8 cellular contexts compared by ENCODE assay signal in genomic region chr1:145475369-145475915, GRCh38. TPM values are rescaled to one million over a fixed set of nuclear protein-coding genes. Genes with fewer than 3 reads are reported as not detected.
A peak's percentile ranks its signal among the peaks of the same experiment; 100 is the strongest.
DNase-seq lines count a peak whose midpoint lies in the region; TF ChIP-seq lines count a peak whose summit lies in the region.
"Not testable (repeated sequence)": the region's sequence is repeated elsewhere in the genome, so short reads cannot be mapped to it uniquely, and the experiment has no call there.

No MANE protein-coding gene starts in this region.

- not testable (repeated sequence) for H3K79me2 ChIP-seq in neural cell (replicated peaks; ENCODE audit: insufficient read depth, low read length)

- H3K4me2 ChIP-seq in neural cell (ENCODE audit: low read length), result not testable (repeated sequence)

- CTCF ChIA-PET in activated CD4-positive, alpha-beta memory T cell treated with anti-CD3 and anti-CD28 coated beads for 36 hours (lab: Charles Lee), result not testable (repeated sequence)

- TF ChIP-seq EP300 in neural cell (conservative IDR thresholded peaks at IDR 0.05; ENCODE audit: poor library complexity, severe bottlenecking), result not testable (repeated sequence)

- H3K27ac ChIP-seq in HUES64 (ENCODE audit: low read depth, low read length); iPS-18a (ENCODE audit: low read length); neural cell (ENCODE audit: low read length): not testable (repeated sequence)
- peak overlapping the region in 3 of 5 donors; percentile 54 to 82 (median 78) for H3K27ac ChIP-seq in adrenal gland

- not testable (repeated sequence) for H3F3A ChIP-seq in neural cell (ENCODE audit: insufficient read depth, low read length, poor library complexity, severe bottlenecking)

- not testable (repeated sequence) for TF ChIP-seq CTCF in BE2C (IDR thresholded peaks at IDR 0.05; ENCODE audit: low read depth, low read length); adrenal gland (IDR thresholded peaks at IDR 0.05); endothelial cell (IDR thresholded peaks at IDR 0.05; ENCODE audit: unreplicated experiment); neural cell (IDR thresholded peaks at IDR 0.05; ENCODE audit: poor library complexity, severe bottlenecking)

- H3K36me3 ChIP-seq in BE2C; HUES64 (ENCODE audit: insufficient read depth, low read length); adrenal gland (replicated peaks in 1 of 2); iPS-18a (ENCODE audit: control insufficient read depth, low read depth, low read length); neural cell (ENCODE audit: insufficient read depth, low read length): not testable (repeated sequence)

- H2AFZ ChIP-seq in neural cell (ENCODE audit: low read depth, low read length), result not testable (repeated sequence)

- not testable (repeated sequence) for TF ChIP-seq POLR2A in adrenal gland (IDR thresholded peaks at IDR 0.05)

- H3K4me3 ChIP-seq in BE2C (ENCODE audit: low read depth, low read length) (peak overlapping the region; percentile 51), HUES64 (ENCODE audit: low read length) (peak overlapping the region; percentile 60), adrenal gland (peak overlapping the region in 2 of 4 donors; percentile 17 to 20), iPS-18a (ENCODE audit: low read length) (peak overlapping the region; percentile 58), neural cell (ENCODE audit: low read length) (peak overlapping the region; percentile 53)

- not testable (repeated sequence) for H3K4me1 Mint-ChIP-seq in activated CD4-positive, alpha-beta memory T cell treated with anti-CD3 and anti-CD28 coated beads for 36 hours (ENCODE audit: low read depth); endothelial cell (ENCODE audit: unreplicated experiment)

- H3K4me1 ChIP-seq in BE2C; HUES64 (ENCODE audit: insufficient read depth, low read length); adrenal gland (replicated peaks in 1 of 2); iPS-18a (ENCODE audit: control insufficient read depth, low read depth, low read length): not testable (repeated sequence)

- not testable (repeated sequence) for H3K9ac ChIP-seq in HUES64 (ENCODE audit: low read depth, low read length); iPS-18a (ENCODE audit: low read length); neural cell (ENCODE audit: low read length)

- H4K20me1 ChIP-seq in neural cell (ENCODE audit: insufficient read depth), result not testable (repeated sequence)

- WGBS in HUES64, result 5% methylated on average over 24 of the region's 41 CpGs
- 2 to 3% methylated on average over 30 to 37 of the region's 41 CpGs; no CpG with 5 or more reads in 2 of the 4 donors for WGBS in adrenal gland, 4 donors

- intact Hi-C loops in activated CD4-positive, alpha-beta memory T cell treated with anti-CD3 and anti-CD28 coated beads for 36 hours (cut with micrococcal nuclease); adrenal gland (cut with DNase I): not testable (repeated sequence)

- H3K9me3 Mint-ChIP-seq in activated CD4-positive, alpha-beta memory T cell treated with anti-CD3 and anti-CD28 coated beads for 36 hours; endothelial cell (ENCODE audit: unreplicated experiment): not testable (repeated sequence)

- not testable (repeated sequence) for H3K9me2 ChIP-seq in neural cell (ENCODE audit: insufficient read depth, low read length)

- not testable (repeated sequence) for H3K36me3 Mint-ChIP-seq in activated CD4-positive, alpha-beta memory T cell treated with anti-CD3 and anti-CD28 coated beads for 36 hours; endothelial cell (ENCODE audit: low read depth, unreplicated experiment)

- POLR2A ChIA-PET in activated CD4-positive, alpha-beta memory T cell treated with anti-CD3 and anti-CD28 coated beads for 36 hours (lab: Charles Lee), result not testable (repeated sequence)

- peak overlapping the region; percentile 58 for H3K27ac Mint-ChIP-seq in activated CD4-positive, alpha-beta memory T cell treated with anti-CD3 and anti-CD28 coated beads for 36 hours
- H3K27ac Mint-ChIP-seq in endothelial cell (ENCODE audit: unreplicated experiment), result not testable (repeated sequence)

- not testable (repeated sequence) for H3K9me3 ChIP-seq in BE2C; HUES64 (ENCODE audit: insufficient read depth, low read depth, low read length); adrenal gland (replicated peaks in 1 of 3); iPS-18a (ENCODE audit: control insufficient read depth, low read depth, low read length); neural cell (ENCODE audit: low read length)

- not testable (repeated sequence) for TF ChIP-seq RAD21 in neural cell (conservative IDR thresholded peaks at IDR 0.05)

- H3K4me3 Mint-ChIP-seq in activated CD4-positive, alpha-beta memory T cell treated with anti-CD3 and anti-CD28 coated beads for 36 hours, result peak overlapping the region; percentile 77
- H3K4me3 Mint-ChIP-seq in endothelial cell (ENCODE audit: unreplicated experiment), result peak overlapping the region; percentile 80

- H3K27me3 ChIP-seq in BE2C; HUES64 (ENCODE audit: insufficient read depth, low read length); adrenal gland; iPS-18a (ENCODE audit: control insufficient read depth, insufficient read depth, low read length); neural cell (ENCODE audit: insufficient read depth, low read depth, low read length): not testable (repeated sequence)

- not testable (repeated sequence) for H3K27me3 Mint-ChIP-seq in activated CD4-positive, alpha-beta memory T cell treated with anti-CD3 and anti-CD28 coated beads for 36 hours; endothelial cell (ENCODE audit: unreplicated experiment)

- DNase-seq in BE2C (peak; percentile 59), adrenal gland (peak; percentile 48 to 77 (median 71)), endothelial cell (ENCODE audit: low spot score) (peak; percentile 31)
- peak; percentile 56 for DNase-seq in activated CD4-positive, alpha-beta memory T cell treated with anti-CD3 and anti-CD28 coated beads for 36 hours
- peak; percentile 30 for DNase-seq in stimulated activated CD4-positive, alpha-beta T cell treated with anti-CD3 and anti-CD28 coated beads, Interleukin-4, amount 100 ng/mL, for 1 hour

RNA-seq across cellular contexts. Expression of gene NBPF20, which starts 50.0 kb away (rescaled TPM):
- 0.91 TPM for polyA plus RNA-seq in BE2C (2012; ENCODE audit: insufficient read depth, insufficient read length, low read depth)
- polyA plus RNA-seq in HUES64 (2013, experiment 1 of 2), result 0.25 TPM
- polyA plus RNA-seq in HUES64 (2013, experiment 2 of 2), result 0.38 TPM
- total RNA-seq in activated CD4-positive, alpha-beta memory T cell treated with anti-CD3 and anti-CD28 coated beads for 36 hours, result 1 to 10 TPM; 1.3 to 1.4 TPM
- total RNA-seq in adrenal gland, result 1 to 10 TPM; 1.4 to 4.6 (median 2.4) TPM
- 1 to 10 TPM in 1 of 3 donors, under 1 TPM in 2; 0.44 to 2.4 (median 0.72) TPM for polyA plus RNA-seq in adrenal gland
- total RNA-seq in endothelial cell (ENCODE audit: unreplicated experiment), result 6.0 TPM
- 6.8 and 7.0 TPM in 2 replicates for polyA plus RNA-seq in neural cell
- polyA minus RNA-seq in neural cell, result 7.8 and 9.4 TPM in 2 replicates
